21 cellular contexts compared by ENCODE assay signal in genomic region chr2:239245107-239245506, GRCh38.
DNase-seq lines count a peak whose midpoint lies in the region; ATAC-seq, FAIRE-seq and TF ChIP-seq lines count a peak whose summit lies in the region.
"Had no signal": no experiment of that assay in that cellular context is flagged by ENCODE, and none has a peak within 500 bp of the region (broad histone marks: within the 10 kb centered on the region; RNA-seq: fewer than 3 reads in every experiment).

No MANE protein-coding gene starts in this region.

- no peak for ATAC-seq in HG03139 (IDR thresholded peaks at IDR 0.05; ENCODE audit: unreplicated experiment)
- ATAC-seq: effector memory CD8-positive, alpha-beta T cell; right lobe of liver; stimulated activated naive CD8-positive, alpha-beta T cell treated with anti-CD3 and anti-CD28 coated beads, Interleukin-15, Interleukin-2, amounts not matched to agents 100 U/mL and 50 U/mL, for 24 hours; T-cell had no signal

- H3K27ac Mint-ChIP-seq in Calu3 (ENCODE audit: unreplicated experiment) (peak overlapping the region; percentile 93), glutamatergic neuron (ENCODE audit: unreplicated experiment) (peak overlapping the region; percentile 79)
- H3K27ac Mint-ChIP-seq: activated CD4-positive, alpha-beta memory T cell treated with anti-CD3 and anti-CD28 coated beads, Interleukin-2, amount 10 ng/mL, durations not matched to agents 7 days and 5 days had no signal

- intact Hi-C loops in Calu3 (cut with micrococcal nuclease; ENCODE audit: unreplicated experiment): no loop called here

- H3K27me3 Mint-ChIP-seq in Calu3 (ENCODE audit: unreplicated experiment) (no peaks in the 10 kb centered on the region), glutamatergic neuron (ENCODE audit: unreplicated experiment) (peaks cover 13% of the 10 kb centered on the region)
- H3K27me3 Mint-ChIP-seq: activated CD4-positive, alpha-beta memory T cell treated with anti-CD3 and anti-CD28 coated beads, Interleukin-2, amount 10 ng/mL, durations not matched to agents 7 days and 5 days; effector memory CD8-positive, alpha-beta T cell; T-cell had no signal

- H3K36me3 ChIP-seq in SK-N-MC (ENCODE audit: insufficient read depth, low read length) (no peaks in the 10 kb centered on the region), rectal smooth muscle tissue (ENCODE audit: control insufficient read depth, insufficient read depth, low read length) (no peaks in the 10 kb centered on the region), WERI-Rb-1 (no peaks in the 10 kb centered on the region)
- H3K36me3 ChIP-seq: right lobe of liver, upper lobe of right lung had no signal

- H3K4me3 ChIP-seq in SK-N-MC (no peak overlapping the region), rectal smooth muscle tissue (ENCODE audit: low read length) (no peak overlapping the region), WERI-Rb-1 (ENCODE audit: low read depth, low read length) (no peak overlapping the region)
- H3K4me3 ChIP-seq: right lobe of liver, upper lobe of right lung had no signal

- peak overlapping the region; percentile 5; the same call in 1 of the 2 replicates for H3K27ac ChIP-seq in SK-N-MC
- peak overlapping the region; percentile 24 for H3K27ac ChIP-seq in rectal smooth muscle tissue (ENCODE audit: low read depth, low read length)
- no peak overlapping the region for H3K27ac ChIP-seq in WERI-Rb-1
- H3K27ac ChIP-seq: right lobe of liver, upper lobe of right lung had no signal

- CTCF ChIA-PET in Calu3 (lab: Charles Lee): no interaction called here

- H3K36me3 Mint-ChIP-seq in Calu3 (ENCODE audit: insufficient read depth, unreplicated experiment) (peaks cover 27% of the 10 kb centered on the region), glutamatergic neuron (ENCODE audit: unreplicated experiment) (no peaks in the 10 kb centered on the region)

- no peak for FAIRE-seq in D721Med (lab: Jason Lieb, UNC)

- DNase-seq in Calu3 (no peak), SK-N-MC (ENCODE audit: low read depth, low spot score) (no peak), glutamatergic neuron (no peak), cortex of kidney (lab: John Stamatoyannopoulos, UW) (no peak), D721Med (ENCODE audit: insufficient read length, low spot score) (no peak), WERI-Rb-1 (no peak)
- DNase-seq: activated CD4-positive, alpha-beta memory T cell treated with anti-CD3 and anti-CD28 coated beads, Interleukin-2, amount 10 ng/mL, durations not matched to agents 7 days and 5 days; activated naive CD4-positive, alpha-beta T cell treated with Interleukin-2 at 50 U/mL for 16 hours; activated T-cell treated with anti-CD3 and anti-CD28 coated beads, Interleukin-2, amount 50 U/mL, for 1 hour; aorta; effector memory CD8-positive, alpha-beta T cell; Kasumi-1; kidney glomerular epithelial cell; NCI-H2107; stimulated activated naive CD8-positive, alpha-beta T cell treated with anti-CD3 and anti-CD28 coated beads, Interleukin-15, Interleukin-2, amounts not matched to agents 100 U/mL and 50 U/mL, for 24 hours; upper lobe of right lung had no signal

- peaks cover 36% of the 10 kb centered on the region for H3K4me1 Mint-ChIP-seq in Calu3 (ENCODE audit: low read depth, unreplicated experiment)
- H3K4me1 Mint-ChIP-seq in glutamatergic neuron (ENCODE audit: low read depth, unreplicated experiment): peaks cover 77% of the 10 kb centered on the region

- H3K27me3 ChIP-seq in rectal smooth muscle tissue (ENCODE audit: control insufficient read depth, insufficient read depth, low read length) (no peaks in the 10 kb centered on the region), WERI-Rb-1 (ENCODE audit: insufficient read depth, low read depth, severe bottlenecking) (no peaks in the 10 kb centered on the region)
- H3K27me3 ChIP-seq: neutrophil, right lobe of liver, upper lobe of right lung had no signal

- TF ChIP-seq CTCF in Calu3 (IDR thresholded peaks at IDR 0.05; ENCODE audit: unreplicated experiment) (no peak), glutamatergic neuron (IDR thresholded peaks at IDR 0.05; ENCODE audit: partially characterized antibody, unreplicated experiment) (no peak), D721Med (IDR thresholded peaks at IDR 0.05; ENCODE audit: insufficient read depth, missing control alignments) (no peak), WERI-Rb-1 (IDR thresholded peaks at IDR 0.05; ENCODE audit: low read depth, low read length) (no peak)

- no TSS peak for BruUV-seq in Calu3 (replicated peaks; lab: Mats Ljungman, UMichigan)

- H3K4me1 ChIP-seq in rectal smooth muscle tissue (ENCODE audit: control insufficient read depth, insufficient read depth, low read length): peaks cover 41% of the 10 kb centered on the region

- H3K9me3 ChIP-seq in SK-N-MC (ENCODE audit: low read depth, low read length) (no peaks in the 10 kb centered on the region), WERI-Rb-1 (ENCODE audit: severe bottlenecking) (no peaks in the 10 kb centered on the region)
- H3K9me3 ChIP-seq: neutrophil, right lobe of liver, upper lobe of right lung had no signal

- H3K4me3 Mint-ChIP-seq in Calu3 (ENCODE audit: low read depth, unreplicated experiment): peak overlapping the region; percentile 73
- H3K4me3 Mint-ChIP-seq in glutamatergic neuron (ENCODE audit: unreplicated experiment): peak overlapping the region; percentile 58
- H3K4me3 Mint-ChIP-seq: activated CD4-positive, alpha-beta memory T cell treated with anti-CD3 and anti-CD28 coated beads, Interleukin-2, amount 10 ng/mL, durations not matched to agents 7 days and 5 days; effector memory CD8-positive, alpha-beta T cell; T-cell had no signal

- H3K9ac ChIP-seq in SK-N-MC (ENCODE audit: insufficient read length) (no peak overlapping the region), rectal smooth muscle tissue (ENCODE audit: low read length) (no peak overlapping the region)

- H3K9me3 Mint-ChIP-seq in Calu3 (ENCODE audit: low read depth, unreplicated experiment) (peaks cover 2% of the 10 kb centered on the region), glutamatergic neuron (ENCODE audit: unreplicated experiment) (peaks cover 23% of the 10 kb centered on the region)
- H3K9me3 Mint-ChIP-seq: activated CD4-positive, alpha-beta memory T cell treated with anti-CD3 and anti-CD28 coated beads, Interleukin-2, amount 10 ng/mL, durations not matched to agents 7 days and 5 days; effector memory CD8-positive, alpha-beta T cell; T-cell had no signal
